8 cellular contexts compared by ENCODE assay signal in the genomic region with DNA sequence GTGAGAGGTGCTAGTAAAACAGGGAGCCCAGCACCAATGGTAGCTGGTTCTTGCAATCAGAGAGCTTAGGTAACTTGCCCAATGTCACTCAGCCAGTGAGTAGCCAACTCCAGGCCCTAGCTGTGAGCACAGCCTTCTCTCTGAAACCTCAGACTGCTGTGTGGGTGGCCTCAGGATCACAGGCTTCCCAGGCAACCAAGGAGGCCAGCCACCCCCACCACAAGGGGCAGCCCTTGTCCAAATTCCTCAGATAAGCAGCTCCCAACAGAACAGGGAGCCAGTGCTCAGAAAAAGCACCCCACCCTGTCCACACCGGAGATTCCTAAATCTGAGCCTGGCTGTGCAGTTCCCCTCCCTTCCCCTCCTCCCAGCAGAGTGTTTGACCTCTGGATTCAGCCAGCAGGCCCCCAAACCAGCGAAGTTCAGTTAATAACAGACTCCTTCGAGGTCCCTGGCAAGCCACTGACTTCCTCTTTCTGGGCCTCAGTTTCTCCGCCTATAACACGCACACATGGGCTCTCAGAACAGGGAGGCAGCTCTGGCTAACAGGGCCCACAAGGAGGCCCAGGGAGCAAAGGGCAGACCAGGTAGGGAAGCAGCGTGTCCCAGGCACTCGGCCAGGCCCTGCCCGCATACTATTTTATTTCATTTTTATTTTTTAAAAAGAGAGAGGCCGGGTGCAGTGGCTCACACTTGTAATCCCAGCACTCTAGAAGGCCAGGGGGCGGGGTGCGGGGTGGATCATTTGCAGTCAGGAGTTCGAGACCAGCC. TPM values are rescaled to one million over a fixed set of nuclear protein-coding genes. Genes with fewer than 3 reads are reported as not detected.
A peak's percentile ranks its signal among the peaks of the same experiment; 100 is the strongest.
DNase-seq lines count a peak whose midpoint lies in the region; ATAC-seq, FAIRE-seq and TF ChIP-seq lines count a peak whose summit lies in the region.

No MANE protein-coding gene starts in this region.

- no peaks in the 10 kb centered on the region for H3K27me3 Mint-ChIP-seq in CD8-positive, alpha-beta T cell (ENCODE audit: low read depth)
- no peaks in the 10 kb centered on the region for H3K27me3 Mint-ChIP-seq in IgD-negative memory B cell

- peak overlapping the region; percentile 97 for H3K4me3 Mint-ChIP-seq in CD8-positive, alpha-beta T cell
- H3K4me3 Mint-ChIP-seq in IgD-negative memory B cell, result peak overlapping the region; percentile 89 to 100 (median 98)

- DNase-seq in CD8-positive, alpha-beta T cell, result no peak
- DNase-seq in keratinocyte (ENCODE audit: low read depth, low spot score) (no peak), stomach (peak; percentile 76)

- POLR2A ChIA-PET in CD8-positive, alpha-beta T cell (lab: Charles Lee), result interaction anchor here (0.7 to 21.4 kb wide), 6 partner anchors 7 to 50 kb away, joined by 3 to 467 read pairs (median 48); no protein-coding TSS in a partner anchor

- peaks cover 48% of the 10 kb centered on the region for H3K4me1 ChIP-seq in CD8-positive, alpha-beta T cell (ENCODE audit: insufficient read depth, low read length)
- H3K4me1 ChIP-seq in keratinocyte (ENCODE audit: control insufficient read depth, extremely low read depth, insufficient read depth, low read length) (peaks cover 25% of the 10 kb centered on the region), stomach (peaks cover 65 to 90% (median 79%) of the 10 kb centered on the region in 4 donors)

- peak overlapping the region; percentile 73 for H3K4me3 ChIP-seq in CD8-positive, alpha-beta T cell (ENCODE audit: low read depth, low read length)
- H3K4me3 ChIP-seq in keratinocyte (ENCODE audit: control insufficient read depth in 2 of 3, extremely low read depth in 1 of 3, insufficient read depth in 2 of 3, low read depth in 1 of 3, low read length in 3 of 3) (peak overlapping the region in 2 of 3 experiments; percentile 4 to 27), stomach (peak overlapping the region; percentile 77 to 91 (median 90))

- H3K4me1 Mint-ChIP-seq in CD8-positive, alpha-beta T cell (ENCODE audit: low read depth), result peaks cover 56% of the 10 kb centered on the region
- peaks cover 38 to 56% (median 50%) of the 10 kb centered on the region in 3 donors for H3K4me1 Mint-ChIP-seq in IgD-negative memory B cell

- H3K4me2 ChIP-seq in keratinocyte (ENCODE audit: control insufficient read depth, extremely low read depth, insufficient read depth, low read depth, low read length), result peak overlapping the region; percentile 65

- intact Hi-C loops in CD8-positive, alpha-beta T cell (cut with DNase I, micrococcal nuclease), result loop anchor here (5.0 kb wide), 1 partner anchor 36 kb away; no protein-coding TSS in a partner anchor
- intact Hi-C loops in stomach (cut with DNase I; ENCODE audit: low total_unique reads), result no loop called here

- dilution Hi-C loops in keratinocyte (cut with MboI; ENCODE audit: extremely low pct_ligation_motif_present, low sequenced_read_pairs), result no loop called here

- H3K27me3 ChIP-seq in CD8-positive, alpha-beta T cell (ENCODE audit: insufficient read depth, low read length), result no peaks in the 10 kb centered on the region
- H3K27me3 ChIP-seq in keratinocyte (ENCODE audit: control insufficient read depth, extremely low read depth, insufficient read depth, low read length), result no peaks in the 10 kb centered on the region
- H3K27me3 ChIP-seq in stomach, result no peaks in the 10 kb centered on the region

- no peaks in the 10 kb centered on the region for H3K9me1 ChIP-seq in keratinocyte (ENCODE audit: control insufficient read depth, extremely low read depth, insufficient read depth, low read length)

- no peaks in the 10 kb centered on the region for H3K9me3 Mint-ChIP-seq in CD8-positive, alpha-beta T cell
- no peaks in the 10 kb centered on the region for H3K9me3 Mint-ChIP-seq in IgD-negative memory B cell

- WGBS in stomach, 5 donors, result 12 to 33% (median 21%) methylated on average over 12 of the region's 12 CpGs

- H3K27ac ChIP-seq in CD8-positive, alpha-beta T cell (ENCODE audit: low read depth, low read length), result peak overlapping the region; percentile 62
- H3K27ac ChIP-seq in angular gyrus (ENCODE audit: low read depth, low read length) (peak overlapping the region; percentile 96), keratinocyte (ENCODE audit: control insufficient read depth, insufficient read depth, low read length) (no peak overlapping the region), stomach (peak overlapping the region; percentile 69 to 99 (median 94))

- CTCF ChIA-PET in CD8-positive, alpha-beta T cell (lab: Charles Lee), result interaction anchor here (1.1 to 34.6 kb wide), 6 partner anchors 8 to 55 kb away, joined by 3 to 573 read pairs (median 44); a partner anchor contains a TSS

- no peak for ATAC-seq in CD8-positive, alpha-beta T cell
- no peak for ATAC-seq in GM18520 (IDR thresholded peaks at IDR 0.05; ENCODE audit: unreplicated experiment)
- no peak for ATAC-seq in GM19324 (IDR thresholded peaks at IDR 0.05; ENCODE audit: low FRiP score, unreplicated experiment)
- no peak for ATAC-seq in GM21390 (IDR thresholded peaks at IDR 0.05; ENCODE audit: unreplicated experiment)

- H2AFZ ChIP-seq in keratinocyte (ENCODE audit: control insufficient read depth, low read length), result no peak overlapping the region

- H3K27ac Mint-ChIP-seq in CD8-positive, alpha-beta T cell, result peak overlapping the region; percentile 99
- H3K27ac Mint-ChIP-seq in IgD-negative memory B cell, result peak overlapping the region; percentile 85 to 99 (median 95)

- H3K9ac ChIP-seq in keratinocyte (ENCODE audit: control insufficient read depth, extremely low read depth, insufficient read depth, low read length), result peak overlapping the region; percentile 3

- no peak for TF ChIP-seq EP300 in stomach (IDR thresholded peaks at IDR 0.05)

- H3K79me2 ChIP-seq in keratinocyte (ENCODE audit: control insufficient read depth, insufficient read depth, low read length), result peaks cover 36% of the 10 kb centered on the region

- FAIRE-seq in keratinocyte (lab: Jason Lieb, UNC), result no peak

- H3K9me3 ChIP-seq in CD8-positive, alpha-beta T cell (ENCODE audit: low read length), result no peaks in the 10 kb centered on the region
- no peaks in the 10 kb centered on the region for H3K9me3 ChIP-seq in keratinocyte (ENCODE audit: control insufficient read depth, low read depth, low read length)
- H3K9me3 ChIP-seq in stomach, result no peaks in the 10 kb centered on the region

- no peak for TF ChIP-seq POLR2A in stomach (IDR thresholded peaks at IDR 0.05)

- peaks cover 50% of the 10 kb centered on the region for H3K36me3 Mint-ChIP-seq in CD8-positive, alpha-beta T cell
- H3K36me3 Mint-ChIP-seq in IgD-negative memory B cell, result peaks cover 4% of the 10 kb centered on the region

- TF ChIP-seq CTCF in CD8-positive, alpha-beta T cell (IDR thresholded peaks at IDR 0.05), result no peak
- TF ChIP-seq CTCF in keratinocyte (optimal IDR thresholded peaks at IDR 0.05 in 1 of 3, IDR thresholded peaks at IDR 0.05 in 1 of 3, conservative IDR thresholded peaks at IDR 0.05 in 1 of 3; ENCODE audit: extremely low read depth in 1 of 3, insufficient read depth in 2 of 3, low read length in 3 of 3) (peak in 1 of 3 experiments; percentile 8), stomach (IDR thresholded peaks at IDR 0.05) (peak in 1 of 7 experiments; percentile 25)

- no peaks in the 10 kb centered on the region for H4K20me1 ChIP-seq in keratinocyte (ENCODE audit: control insufficient read depth, extremely low read depth, insufficient read depth, low read length)

- H3K36me3 ChIP-seq in CD8-positive, alpha-beta T cell (ENCODE audit: insufficient read depth, low read length), result peaks cover 12% of the 10 kb centered on the region
- H3K36me3 ChIP-seq in keratinocyte (ENCODE audit: control insufficient read depth in 2 of 2, extremely low read depth in 1 of 2, insufficient read depth in 2 of 2, low read length in 2 of 2), result peaks cover 0 to 4% of the 10 kb centered on the region in 2 experiments
- no peaks in the 10 kb centered on the region for H3K36me3 ChIP-seq in stomach

RNA-seq across cellular contexts. Expression of a gene that starts 2.7 kb away (rescaled TPM):
- total RNA-seq in CD8-positive, alpha-beta T cell, result 100 to 1,000 TPM; 359 to 378 TPM
- polyA plus RNA-seq in IgD-negative memory B cell (90.5 TPM), keratinocyte (3.7 to 8.6 TPM (median 7.0 TPM) in 3 replicates), stomach (100 to 1,000 TPM in 1 of 3 donors, 10 to 100 TPM in 2; 24.4 to 118 (median 38.5) TPM)
- polyA plus RNA-seq in keratinocyte (2011; ENCODE audit: low read depth), result 7.3 TPM
- 6.1 and 15.3 TPM in 2 replicates for polyA plus RNA-seq in keratinocyte (2011; cell fraction: cytosol; rRNA removed)
- polyA plus RNA-seq in keratinocyte (2011; cell fraction: nucleus; rRNA removed), result 14.2 and 16.9 TPM in 2 replicates
- polyA plus RNA-seq in keratinocyte (2012; ENCODE audit: low replicate concordance), result 11.2 and 32.3 TPM in 2 replicates
- 4.9 to 22.6 TPM (median 11.4 TPM) in 3 replicates for polyA minus RNA-seq in keratinocyte
- 5.0 TPM for polyA minus RNA-seq in keratinocyte (2011; cell fraction: cytosol; rRNA and poly(A)+ RNA removed)
- polyA minus RNA-seq in keratinocyte (2011; cell fraction: nucleus; rRNA and poly(A)+ RNA removed), result 3.8 and 8.9 TPM in 2 replicates
- 100 to 1,000 TPM in 2 of 5 donors, 10 to 100 TPM in 3; 26.3 to 406 (median 83.4) TPM for total RNA-seq in stomach

RNA-seq across cellular contexts. Expression of a gene that starts 40.4 kb away (rescaled TPM):
- total RNA-seq in CD8-positive, alpha-beta T cell, result 10 to 100 TPM; 40.2 to 42.7 TPM
- 44.9 TPM for polyA plus RNA-seq in IgD-negative memory B cell
- polyA plus RNA-seq in keratinocyte, result 31.1 to 35.4 TPM (median 34.7 TPM) in 3 replicates
- polyA plus RNA-seq in keratinocyte (2011; ENCODE audit: low read depth), result 4.3 TPM
- polyA plus RNA-seq in keratinocyte (2011; cell fraction: cytosol; rRNA removed), result 30.4 and 34.1 TPM in 2 replicates
- 31.3 and 35.3 TPM in 2 replicates for polyA plus RNA-seq in keratinocyte (2011; cell fraction: nucleus; rRNA removed)
- polyA plus RNA-seq in keratinocyte (2012; ENCODE audit: low replicate concordance), result 30.8 and 33.4 TPM in 2 replicates
- polyA minus RNA-seq in keratinocyte, result 30.5 to 46.0 TPM (median 35.2 TPM) in 3 replicates
- polyA minus RNA-seq in keratinocyte (2011; cell fraction: cytosol; rRNA and poly(A)+ RNA removed), result 42.6 TPM
- polyA minus RNA-seq in keratinocyte (2011; cell fraction: nucleus; rRNA and poly(A)+ RNA removed), result 9.5 and 11.2 TPM in 2 replicates
- total RNA-seq in stomach, result 10 to 100 TPM in 4 of 5 donors, 1 to 10 TPM in 1; 1.7 to 98.2 (median 55.4) TPM
- 10 to 100 TPM; 27.0 to 38.0 (median 32.5) TPM for polyA plus RNA-seq in stomach

RNA-seq across cellular contexts. Expression of a gene that starts 47.5 kb away (rescaled TPM):
- total RNA-seq in CD8-positive, alpha-beta T cell, result 1 to 10 TPM; 5.1 to 7.4 TPM
- polyA plus RNA-seq in IgD-negative memory B cell, result 1.1 TPM
- polyA plus RNA-seq in keratinocyte, result 2.4 to 5.2 TPM (median 4.4 TPM) in 3 replicates
- polyA plus RNA-seq in keratinocyte (2011; ENCODE audit: low read depth), result 2.0 TPM
- 1.1 and 2.7 TPM in 2 replicates for polyA plus RNA-seq in keratinocyte (2011; cell fraction: cytosol; rRNA removed)
- 9.0 and 9.9 TPM in 2 replicates for polyA plus RNA-seq in keratinocyte (2011; cell fraction: nucleus; rRNA removed)
- polyA plus RNA-seq in keratinocyte (2012; ENCODE audit: low replicate concordance), result 3.0 and 4.5 TPM in 2 replicates
- polyA minus RNA-seq in keratinocyte, result 0.76 to 2.2 TPM (median 0.83 TPM) in 3 replicates
- 4.4 TPM for polyA minus RNA-seq in keratinocyte (2011; cell fraction: cytosol; rRNA and poly(A)+ RNA removed)
- 3.0 and 3.1 TPM in 2 replicates for polyA minus RNA-seq in keratinocyte (2011; cell fraction: nucleus; rRNA and poly(A)+ RNA removed)
- total RNA-seq in stomach, result 10 to 100 TPM in 3 of 5 donors, under 1 TPM in 1, not detected in 1; 0.55 to 98.0 (median 19.1) TPM
- polyA plus RNA-seq in stomach, result 1 to 10 TPM in 2 of 3 donors, under 1 TPM in 1; 0.50 to 3.3 (median 2.3) TPM

Comparison
In these comparisons a context has a peak if more than half of its experiments do, and no peak if none do; other contexts are left out.
1. H3K4me3 ChIP-seq: peak in every context shown above with its lines; median percentile 90 in stomach; 73 in CD8-positive, alpha-beta T cell; 16 in keratinocyte.